In genomic region chr10:43393606-43394360, GRCh38 we compare ENCODE assay signal across 11 cellular contexts. TPM values are rescaled to one million over a fixed set of nuclear protein-coding genes. Genes with fewer than 3 reads are reported as not detected.
A peak's percentile ranks its signal among the peaks of the same experiment; 100 is the strongest.
DNase-seq lines count a peak whose midpoint lies in the region; ATAC-seq and TF ChIP-seq lines count a peak whose summit lies in the region.
"Had no signal": no experiment of that assay in that cellular context is flagged by ENCODE, and none has a peak within 500 bp of the region (broad histone marks: within the 10 kb centered on the region; RNA-seq: fewer than 3 reads in every experiment).

No MANE protein-coding gene starts in this region.

- H3K27ac Mint-ChIP-seq in T-helper 17 cell: peak overlapping the region; percentile 99

- H3K27me3 Mint-ChIP-seq in T-helper 17 cell: no peaks in the 10 kb centered on the region

- H3K36me3 Mint-ChIP-seq in T-helper 17 cell (ENCODE audit: low read depth): peaks cover 26% of the 10 kb centered on the region

- H3K4me3 Mint-ChIP-seq in T-helper 17 cell: peak overlapping the region; percentile 60

- TF ChIP-seq POLR2A in GM19193 (IDR thresholded peaks at IDR 0.05; ENCODE audit: extremely low read depth, insufficient read depth, insufficient read length): peak; percentile 17

- peak overlapping the region in 10 of 11 experiments; percentile 89 to 98 (median 96); a peak in 16 of 22 replicates for H3K27ac ChIP-seq in BLaER1 treated with 17β-estradiol and CSF1 and Interleukin-3, amounts not matched to agents 10 nM and 100 nM
- no peak overlapping the region for H3K27ac ChIP-seq in iPS-20b (ENCODE audit: low read length)

- H3K4me2 ChIP-seq in BLaER1 treated with 17β-estradiol and CSF1 and Interleukin-3, amounts not matched to agents 10 nM and 100 nM: peak overlapping the region; percentile 85 to 99 (median 95)

- ATAC-seq in T-helper 17 cell (no peak), HG02678 (IDR thresholded peaks at IDR 0.05; ENCODE audit: unreplicated experiment) (no peak), GM19023 (IDR thresholded peaks at IDR 0.05; ENCODE audit: unreplicated experiment) (no peak), HG03139 (IDR thresholded peaks at IDR 0.05; ENCODE audit: unreplicated experiment) (no peak)
- ATAC-seq: gastroesophageal sphincter had no signal

- peaks cover 88 to 98% (median 96%) of the 10 kb centered on the region in 11 experiments for H4K20me1 ChIP-seq in BLaER1 treated with 17β-estradiol and CSF1 and Interleukin-3, amounts not matched to agents 10 nM and 100 nM

- peak overlapping the region in 4 of 10 experiments; percentile 73 to 88 (median 80); a peak in 5 of 20 replicates for H3K4me3 ChIP-seq in BLaER1 treated with 17β-estradiol and CSF1 and Interleukin-3, amounts not matched to agents 10 nM and 100 nM
- H3K4me3 ChIP-seq in iPS-20b (ENCODE audit: low read length) (peak overlapping the region; percentile 90; the same call in 1 of the 2 replicates), BE2C (ENCODE audit: low read depth, low read length) (no peak overlapping the region)
- H3K4me3 ChIP-seq: gastroesophageal sphincter had no signal

- peaks cover 65% of the 10 kb centered on the region for H3K4me1 Mint-ChIP-seq in T-helper 17 cell

- H3K4me1 ChIP-seq in BLaER1 treated with 17β-estradiol and CSF1 and Interleukin-3, amounts not matched to agents 10 nM and 100 nM: peaks cover 41 to 76% (median 61%) of the 10 kb centered on the region in 10 experiments
- H3K4me1 ChIP-seq in iPS-20b (ENCODE audit: insufficient read depth, low read length): peaks cover 12% of the 10 kb centered on the region
- H3K4me1 ChIP-seq in BE2C: peaks cover 4% of the 10 kb centered on the region; the same call in 1 of the 2 replicates

- no peaks in the 10 kb centered on the region for H3K27me3 ChIP-seq in BLaER1 treated with 17β-estradiol and CSF1 and Interleukin-3, amounts not matched to agents 10 nM and 100 nM
- no peaks in the 10 kb centered on the region for H3K27me3 ChIP-seq in iPS-20b (ENCODE audit: insufficient read depth, low read length)
- H3K27me3 ChIP-seq in BE2C: no peaks in the 10 kb centered on the region
- H3K27me3 ChIP-seq: gastroesophageal sphincter had no signal

- no peak for TF ChIP-seq CTCF in BE2C (IDR thresholded peaks at IDR 0.05; ENCODE audit: low read depth, low read length)

- H3K9ac ChIP-seq in BLaER1 treated with 17β-estradiol and CSF1 and Interleukin-3, amounts not matched to agents 10 nM and 100 nM: peak overlapping the region; percentile 89 to 98 (median 95); a peak in 19 of 22 replicates
- peak overlapping the region; percentile 98; the same call in 1 of the 2 replicates for H3K9ac ChIP-seq in iPS-20b (ENCODE audit: low read depth, low read length)

- DNase-seq in T-helper 17 cell (no peak), BE2C (no peak)
- DNase-seq: cortex of kidney, NCI-H510A treated with DMSO at 0.1 percent for 48 hours had no signal

- H3K9me3 ChIP-seq in BLaER1 treated with 17β-estradiol and CSF1 and Interleukin-3, amounts not matched to agents 10 nM and 100 nM (replicated peaks in 1 of 11): no peaks in the 10 kb centered on the region
- no peaks in the 10 kb centered on the region for H3K9me3 ChIP-seq in T-helper 17 cell (ENCODE audit: control insufficient read depth, low read length, poor library complexity, severe bottlenecking)
- H3K9me3 ChIP-seq in iPS-20b (ENCODE audit: insufficient read depth, low read depth, low read length): no peaks in the 10 kb centered on the region
- H3K9me3 ChIP-seq in BE2C: no peaks in the 10 kb centered on the region
- H3K9me3 ChIP-seq: gastroesophageal sphincter had no signal

- peaks cover 61 to 88% (median 83%) of the 10 kb centered on the region in 11 experiments for H3K36me3 ChIP-seq in BLaER1 treated with 17β-estradiol and CSF1 and Interleukin-3, amounts not matched to agents 10 nM and 100 nM
- H3K36me3 ChIP-seq in iPS-20b (ENCODE audit: insufficient read depth, low read depth, low read length) (peaks cover 73% of the 10 kb centered on the region), BE2C (peaks cover 77% of the 10 kb centered on the region)

RNA-seq across cellular contexts. Expression of gene HNRNPF, which starts 15.2 kb away (rescaled TPM):
- total RNA-seq in T-helper 17 cell: 100 to 1,000 TPM; 131 to 144 TPM
- 240 TPM for polyA plus RNA-seq in BE2C (2012; ENCODE audit: insufficient read depth, insufficient read length, low read depth)

RNA-seq across cellular contexts. Expression of gene FXYD4, which starts 22.3 kb away (rescaled TPM):
- not detected for total RNA-seq in T-helper 17 cell
- polyA plus RNA-seq in BE2C (2012; ENCODE audit: insufficient read depth, insufficient read length, low read depth): not detected
- total RNA-seq: gastroesophageal sphincter had no signal

RNA-seq across cellular contexts. Expression of gene ZNF487, which starts 43.1 kb away (rescaled TPM):
- 1 to 10 TPM; 7.9 to 8.7 TPM for total RNA-seq in T-helper 17 cell
- 0.74 TPM for polyA plus RNA-seq in BE2C (2012; ENCODE audit: insufficient read depth, insufficient read length, low read depth)
